ENCODE assay signal across 21 cellular contexts in genomic region chr2:147554708-147555107, GRCh38.
"Had no signal": no experiment of that assay in that cellular context is flagged by ENCODE, and none has a peak within 500 bp of the region (broad histone marks: within the 10 kb centered on the region; RNA-seq: fewer than 3 reads in every experiment).

No MANE protein-coding gene starts in this region.

- H3K36me3 ChIP-seq: brain microvascular endothelial cell, neural progenitor cell, ovary, WERI-Rb-1 had no signal

- H3K9me3 ChIP-seq: ovary had no signal

- ATAC-seq: esophagus mucosa; left colon; stimulated activated naive CD8-positive, alpha-beta T cell treated with anti-CD3 and anti-CD28 coated beads, Interleukin-15, Interleukin-2, amounts not matched to agents 100 U/mL and 50 U/mL, for 24 hours had no signal

- H3K9me3 Mint-ChIP-seq: neural progenitor cell, type B pancreatic cell had no signal

- H3K4me3 ChIP-seq: coronary artery, neural progenitor cell, ovary, SK-N-MC had no signal

- H3K4me2 ChIP-seq: neural progenitor cell had no signal

- H3K4me3 Mint-ChIP-seq: activated naive CD8-positive, alpha-beta T cell treated with anti-CD3 and anti-CD28 coated beads, Interleukin-2, amount 10 ng/mL, durations not matched to agents 7 days and 5 days; type B pancreatic cell had no signal

- H3K36me3 Mint-ChIP-seq: activated naive CD8-positive, alpha-beta T cell treated with anti-CD3 and anti-CD28 coated beads, Interleukin-2, amount 10 ng/mL, durations not matched to agents 7 days and 5 days; neural progenitor cell; type B pancreatic cell had no signal

- H2AFZ ChIP-seq: neural progenitor cell had no signal

- H3K27ac Mint-ChIP-seq: activated naive CD8-positive, alpha-beta T cell treated with anti-CD3 and anti-CD28 coated beads, Interleukin-2, amount 10 ng/mL, durations not matched to agents 7 days and 5 days; type B pancreatic cell had no signal

- DNase-seq: activated CD4-positive, alpha-beta T cell treated with anti-CD3 and anti-CD28 coated beads for 1 hour; activated CD4-positive, alpha-beta T cell treated with anti-CD3 and anti-CD28 coated beads, Interleukin-2, amount 50 U/mL, for 4 hours; activated naive CD4-positive, alpha-beta T cell; activated naive CD8-positive, alpha-beta T cell treated with anti-CD3 and anti-CD28 coated beads, Interleukin-2, amount 10 ng/mL, durations not matched to agents 7 days and 5 days; activated T-cell treated with anti-CD3 and anti-CD28 coated beads for 4 hours; amygdala; brain microvascular endothelial cell; effector CD4-positive, alpha-beta T cell; hippocampal formation; left colon; mammary epithelial cell; midbrain; ovary; stimulated activated CD4-positive, alpha-beta T cell treated with anti-CD3 and anti-CD28 coated beads, Interleukin-2, amount 100 ng/mL, for 24 hours; stimulated activated naive CD8-positive, alpha-beta T cell treated with anti-CD3 and anti-CD28 coated beads, Interleukin-15, Interleukin-2, amounts not matched to agents 100 U/mL and 50 U/mL, for 24 hours; WERI-Rb-1 had no signal

- H3K27me3 ChIP-seq: brain microvascular endothelial cell, neural progenitor cell, ovary had no signal

- H3K27ac ChIP-seq: brain microvascular endothelial cell, coronary artery, neural progenitor cell, ovary, SK-N-MC, WERI-Rb-1 had no signal
